1 cellular context compared by ENCODE assay signal in genomic region chr15:99603828-99604227, GRCh38.
TF ChIP-seq lines count a peak whose summit lies in the region.

No MANE protein-coding gene starts in this region.

TF ChIP-seq in WTC11, 78 proteins besides CTCF, POLR2A, EP300 and RAD21 (continued from another document):
- TF ChIP-seq HMGXB4 (CRISPR knock-in tag; IDR thresholded peaks at IDR 0.05) (no peak), ZNF232 (CRISPR knock-in tag; IDR thresholded peaks at IDR 0.05) (no peak), JAZF1 (CRISPR knock-in tag; IDR thresholded peaks at IDR 0.05) (no peak), RELA (CRISPR knock-in tag; IDR thresholded peaks at IDR 0.05; ENCODE audit: borderline replicate concordance) (no peak), NR2C2 (CRISPR knock-in tag; IDR thresholded peaks at IDR 0.05) (no peak), ZNF219 (CRISPR knock-in tag; IDR thresholded peaks at IDR 0.05; ENCODE audit: borderline replicate concordance) (no peak), CBFB (CRISPR knock-in tag; IDR thresholded peaks at IDR 0.05; ENCODE audit: low read depth) (no peak), CREM (CRISPR knock-in tag; IDR thresholded peaks at IDR 0.05) (no peak)
